In genomic region chr7:139994356-139994755, GRCh38 we compare ENCODE assay signal across 16 cellular contexts.
"Had no signal": no experiment of that assay in that cellular context is flagged by ENCODE, and none has a peak within 500 bp of the region (broad histone marks: within the 10 kb centered on the region; RNA-seq: fewer than 3 reads in every experiment).

No MANE protein-coding gene starts in this region.

- H3K36me3 Mint-ChIP-seq: activated naive CD4-positive, alpha-beta T cell treated with anti-CD3 and anti-CD28 coated beads, Interleukin-2, amount 50 U/mL, for 72 hours; naive B cell had no signal

- H3K9me3 ChIP-seq: ascending aorta, left ventricle myocardium inferior, mucosa of descending colon, tibial artery had no signal

- H3K27ac ChIP-seq: ascending aorta, left ventricle myocardium inferior, tibial artery had no signal

- H3K4me1 ChIP-seq: ascending aorta, tibial artery had no signal

- H3K36me3 ChIP-seq: ascending aorta, left ventricle myocardium inferior, tibial artery had no signal

- H3K27me3 ChIP-seq: ascending aorta, tibial artery had no signal

- ATAC-seq: activated CD8-positive, alpha-beta T cell treated with anti-CD3 and anti-CD28 coated beads, Interleukin-2, amount 10 ng/mL, durations not matched to agents 7 days and 5 days; activated naive CD4-positive, alpha-beta T cell treated with anti-CD3 and anti-CD28 coated beads, Interleukin-2, amount 50 U/mL, for 72 hours; mucosa of descending colon had no signal

- DNase-seq: activated CD4-positive, alpha-beta T cell treated with anti-CD3 and anti-CD28 coated beads for 1 hour; activated CD4-positive, alpha-beta T cell treated with anti-CD3 and anti-CD28 coated beads, Interleukin-2, amount 50 U/mL, for 1 hour; activated CD8-positive, alpha-beta T cell treated with anti-CD3 and anti-CD28 coated beads, Interleukin-2, amount 10 ng/mL, durations not matched to agents 7 days and 5 days; activated gamma-delta T cell treated with Interleukin-2 at 50 U/mL for 16 hours; cerebellar nuclear complex; cortex of kidney; left ventricle myocardium inferior; mucosa of descending colon; naive B cell; stimulated activated CD4-positive, alpha-beta T cell treated with anti-CD3 and anti-CD28 coated beads, Interleukin-4, amount 100 ng/mL, for 24 hours; stimulated activated naive CD4-positive, alpha-beta T cell treated with Interleukin-2 at 50 U/mL for 16 hours; T-helper 1 cell; tibial artery had no signal

- H3K27ac Mint-ChIP-seq: activated CD8-positive, alpha-beta T cell treated with anti-CD3 and anti-CD28 coated beads, Interleukin-2, amount 10 ng/mL, durations not matched to agents 7 days and 5 days; naive B cell had no signal

- H3K9me3 Mint-ChIP-seq: activated naive CD4-positive, alpha-beta T cell treated with anti-CD3 and anti-CD28 coated beads, Interleukin-2, amount 50 U/mL, for 72 hours; naive B cell; neural crest cell had no signal

- H3K4me3 ChIP-seq: ascending aorta, left ventricle myocardium inferior, mucosa of descending colon, tibial artery had no signal

- H3K4me3 Mint-ChIP-seq: activated CD8-positive, alpha-beta T cell treated with anti-CD3 and anti-CD28 coated beads, Interleukin-2, amount 10 ng/mL, durations not matched to agents 7 days and 5 days; naive B cell; neural crest cell had no signal
